23 cellular contexts compared by ENCODE assay signal in genomic region chr18:22564036-22564435, GRCh38.
A peak's percentile ranks its signal among the peaks of the same experiment; 100 is the strongest.
DNase-seq lines count a peak whose midpoint lies in the region; ATAC-seq, FAIRE-seq and TF ChIP-seq lines count a peak whose summit lies in the region.
"Had no signal": no experiment of that assay in that cellular context is flagged by ENCODE, and none has a peak within 500 bp of the region (broad histone marks: within the 10 kb centered on the region; RNA-seq: fewer than 3 reads in every experiment).

No MANE protein-coding gene starts in this region.

- DNase-seq in IMR-90 (peak; percentile 71), mammary epithelial cell (peak; percentile 56), hepatocyte (ENCODE audit: low spot score) (no peak), urothelium cell line (ENCODE audit: low spot score) (peak; percentile 45), SJCRH30 (no peak), NCI-H1092 (lab: John Stamatoyannopoulos, UW) (no peak)
- DNase-seq: activated CD4-positive, alpha-beta memory T cell treated with anti-CD3 and anti-CD28 coated beads for 36 hours; activated CD4-positive, CD25-positive, alpha-beta regulatory T cell; BE2C; colonic mucosa; DMS79 treated with DMSO at 0.1 percent for 48 hours; foreskin keratinocyte; Kasumi-1; left colon; natural killer cell; NCI-H146; NCI-H526; stimulated activated naive CD4-positive, alpha-beta T cell treated with Interleukin-2 at 50 U/mL for 16 hours; T-helper 9 cell; tibial artery had no signal

- H3K23ac ChIP-seq in IMR-90 (ENCODE audit: low read depth, low read length) = no peak overlapping the region

- no peak overlapping the region for H3K14ac ChIP-seq in IMR-90 (replicated peaks; ENCODE audit: low read depth, low read length)

- CTCF ChIA-PET in IMR-90 (lab: Yijun Ruan, JAX) = interaction anchor here (0.8 to 1.5 kb wide), 2 partner anchors 12 to 375 kb away, joined by 3 read pairs; no protein-coding TSS in a partner anchor
- CTCF ChIA-PET in mammary epithelial cell (lab: Charles Lee; ENCODE audit: low non-redundant PET) = no interaction called here

- no peak overlapping the region for H2AFZ ChIP-seq in IMR-90 (replicated peaks; ENCODE audit: low read length, poor library complexity)
- no peak overlapping the region for H2AFZ ChIP-seq in mammary epithelial cell (ENCODE audit: low read depth, low read length)
- H2AFZ ChIP-seq in hepatocyte = no peak overlapping the region

- H3K79me2 ChIP-seq in mammary epithelial cell (ENCODE audit: insufficient read depth, low read length) (no peaks in the 10 kb centered on the region), hepatocyte (peaks cover 24% of the 10 kb centered on the region)

- no peaks in the 10 kb centered on the region for H3K9me2 ChIP-seq in hepatocyte (replicated peaks; ENCODE audit: insufficient read depth)

- H2BK5ac ChIP-seq in IMR-90 (ENCODE audit: low read depth, low read length, poor library complexity, severe bottlenecking) = peak overlapping the region; percentile 56

- peak overlapping the region; percentile 66 for H3K4ac ChIP-seq in IMR-90 (ENCODE audit: low read depth, low read length)

- BruUV-seq in IMR-90 (replicated peaks; lab: Mats Ljungman, UMichigan) = no TSS peak
- no TSS peak for BruUV-seq in mammary epithelial cell (replicated peaks; lab: Mats Ljungman, UMichigan)

- no CpG with 5 or more reads among the region's 2 CpGs for WGBS in IMR-90 (ENCODE audit: extremely low coverage in 2 of 2, insufficient read length in 1 of 2), 2 experiments
- WGBS in mammary epithelial cell (ENCODE audit: low coverage, missing lambda C conversion rate) = 35% methylated on average over 2 of the region's 2 CpGs
- WGBS in hepatocyte (ENCODE audit: low lambda C conversion rate, missing lambda C conversion rate) = 52% methylated on average over 2 of the region's 2 CpGs

- peak overlapping the region; percentile 28; the same call in 1 of the 2 replicates for H3K18ac ChIP-seq in IMR-90 (ENCODE audit: low read depth, low read length)

- H2BK20ac ChIP-seq in IMR-90 (ENCODE audit: low read depth, low read length) = peak overlapping the region; percentile 55; the same call in 1 of the 2 replicates

- POLR2A ChIA-PET in IMR-90 (lab: Charles Lee; ENCODE audit: unreplicated experiment) = no interaction called here

- H3K9ac ChIP-seq in IMR-90 (ENCODE audit: low read depth, low read length) (no peak overlapping the region), mammary epithelial cell (ENCODE audit: insufficient read depth, low read length) (no peak overlapping the region)

- no peaks in the 10 kb centered on the region for H3K9me3 ChIP-seq in IMR-90 (ENCODE audit: control insufficient read depth, insufficient read depth, low read length)
- H3K9me3 ChIP-seq in mammary epithelial cell (replicated peaks; ENCODE audit: insufficient read depth, low read length) = no peaks in the 10 kb centered on the region
- H3K9me3 ChIP-seq in hepatocyte (ENCODE audit: low read depth) = no peaks in the 10 kb centered on the region
- no peaks in the 10 kb centered on the region for H3K9me3 ChIP-seq in SJCRH30 (replicated peaks)
- H3K9me3 ChIP-seq: BE2C, colonic mucosa, HAP-1, tibial artery had no signal

- no peak overlapping the region; the same call in 1 of the 2 replicates for H3K27ac ChIP-seq in IMR-90 (ENCODE audit: insufficient read depth, low read length)
- H3K27ac ChIP-seq in mammary epithelial cell (ENCODE audit: insufficient read depth, low read depth, low read length) = no peak overlapping the region
- H3K27ac ChIP-seq in hepatocyte = peak overlapping the region; percentile 69
- no peak overlapping the region for H3K27ac ChIP-seq in SJCRH30
- H3K27ac ChIP-seq: colonic mucosa, foreskin keratinocyte, RWPE1 had no signal

- H3K56ac ChIP-seq in IMR-90 (ENCODE audit: extremely low read depth, insufficient read depth, low read length) = no peak overlapping the region

- peak overlapping the region in 1 of 2 experiments; percentile 7; a peak in 1 of 4 replicates for H4K8ac ChIP-seq in IMR-90 (ENCODE audit: low read depth in 2 of 2, low read length in 2 of 2)

- H3K4me3 ChIP-seq in IMR-90 (ENCODE audit: insufficient read depth, low read depth, low read length) (no peak overlapping the region), mammary epithelial cell (replicated peaks in 1 of 3; ENCODE audit: insufficient read depth in 1 of 3, low read depth in 2 of 3, low read length in 3 of 3) (no peak overlapping the region), hepatocyte (no peak overlapping the region), SJCRH30 (no peak overlapping the region)
- H3K4me3 ChIP-seq: colonic mucosa, HAP-1, tibial artery had no signal

- H3K27me3 ChIP-seq in IMR-90 (ENCODE audit: control insufficient read depth, insufficient read depth, low read length) = no peaks in the 10 kb centered on the region; the same call in 1 of the 2 replicates
- no peaks in the 10 kb centered on the region for H3K27me3 ChIP-seq in mammary epithelial cell (ENCODE audit: insufficient read depth, low read length)
- no peaks in the 10 kb centered on the region for H3K27me3 ChIP-seq in hepatocyte
- H3K27me3 ChIP-seq in SJCRH30 = no peaks in the 10 kb centered on the region
- H3K27me3 ChIP-seq: BE2C, colonic mucosa, tibial artery had no signal

- no peaks in the 10 kb centered on the region for H3K79me1 ChIP-seq in IMR-90 (ENCODE audit: low read depth in 1 of 2, low read length in 2 of 2)

- H2BK120ac ChIP-seq in IMR-90 (ENCODE audit: low read depth, low read length) = peak overlapping the region; percentile 65

- no peaks in the 10 kb centered on the region for H3K36me3 ChIP-seq in IMR-90 (ENCODE audit: control insufficient read depth, insufficient read depth, low read length)
- H3K36me3 ChIP-seq in mammary epithelial cell (ENCODE audit: insufficient read depth, low read length) = no peaks in the 10 kb centered on the region
- no peaks in the 10 kb centered on the region for H3K36me3 ChIP-seq in hepatocyte (replicated peaks; ENCODE audit: insufficient read depth, low read depth)
- H3K36me3 ChIP-seq in SJCRH30 = no peaks in the 10 kb centered on the region
- H3K36me3 ChIP-seq: BE2C, colonic mucosa, HAP-1, tibial artery had no signal

- H4K20me1 ChIP-seq in IMR-90 (ENCODE audit: insufficient read depth, low read length) = no peaks in the 10 kb centered on the region
- H4K20me1 ChIP-seq in mammary epithelial cell (ENCODE audit: insufficient read depth, low read length) = no peaks in the 10 kb centered on the region
- H4K20me1 ChIP-seq in hepatocyte (ENCODE audit: insufficient read depth, poor library complexity, severe bottlenecking) = no peaks in the 10 kb centered on the region

- in situ Hi-C loops in IMR-90 (cut with MboI; ENCODE audit: low sequenced_read_pairs) (loop anchor here (5.0 to 10.0 kb wide), 2 partner anchors 392 to 659 kb away; no protein-coding TSS in a partner anchor), mammary epithelial cell (cut with MboI; ENCODE audit: low sequenced_read_pairs in 2 of 2) (loop anchor here (10.0 to 25.0 kb wide), 4 partner anchors 177 to 659 kb away; partner anchors contain the start of gene GATA6 (in 1 of the 2))

- FAIRE-seq in urothelium cell line (lab: Jason Lieb, UNC) = no peak

- H3K4me1 ChIP-seq in IMR-90 (ENCODE audit: control insufficient read depth, insufficient read depth, low read length) (peaks cover 6% of the 10 kb centered on the region), mammary epithelial cell (ENCODE audit: insufficient read depth, low read length) (peaks cover 28% of the 10 kb centered on the region), hepatocyte (ENCODE audit: insufficient read depth) (no peaks in the 10 kb centered on the region), SJCRH30 (no peaks in the 10 kb centered on the region)
- H3K4me1 ChIP-seq: colonic mucosa, HAP-1 had no signal

- TF ChIP-seq RAD21 in IMR-90 (IDR thresholded peaks at IDR 0.05; ENCODE audit: low read length) = no peak

- H2BK15ac ChIP-seq in IMR-90 (ENCODE audit: low read depth, low read length) = no peak overlapping the region; the same call in 2 of the 3 replicates

- TF ChIP-seq CTCF in IMR-90 (conservative IDR thresholded peaks at IDR 0.05; ENCODE audit: low read depth, low read length) = no peak
- TF ChIP-seq CTCF in mammary epithelial cell (conservative IDR thresholded peaks at IDR 0.05 in 1 of 2, IDR thresholded peaks at IDR 0.05 in 1 of 2; ENCODE audit: extremely low read depth in 1 of 2, insufficient read depth in 1 of 2, low read depth in 1 of 2, low read length in 2 of 2) = no peak
- no peak for TF ChIP-seq CTCF in hepatocyte (IDR thresholded peaks at IDR 0.05; ENCODE audit: poor library complexity)

- H4K5ac ChIP-seq in IMR-90 (ENCODE audit: low read depth, low read length) = peak overlapping the region; percentile 67; the same call in 1 of the 2 replicates

- H2AK5ac ChIP-seq in IMR-90 (ENCODE audit: low read depth, low read length) = no peak overlapping the region

- H2AK9ac ChIP-seq in IMR-90 (replicated peaks; ENCODE audit: low read depth, low read length, poor library complexity) = no peak overlapping the region

- no peak for ATAC-seq in IMR-90 (ENCODE audit: low read depth)
- ATAC-seq in GM18502 (IDR thresholded peaks at IDR 0.05; ENCODE audit: poor library complexity, unreplicated experiment) = no peak
- ATAC-seq: foreskin keratinocyte, natural killer cell had no signal

- no peak for TF ChIP-seq POLR2A in IMR-90 (IDR thresholded peaks at IDR 0.05; ENCODE audit: low read depth, low read length)

- intact Hi-C loops in IMR-90 (cut with micrococcal nuclease) = loop anchor here (5.0 kb wide), 3 partner anchors 187 to 667 kb away; no protein-coding TSS in a partner anchor
- intact Hi-C loops in mammary epithelial cell (cut with micrococcal nuclease) = loop anchor here (5.0 to 10.0 kb wide), 7 partner anchors 97 to 607 kb away; no protein-coding TSS in a partner anchor

- no peak overlapping the region for H4K91ac ChIP-seq in IMR-90 (ENCODE audit: insufficient read depth, low read depth, low read length)

- dilution Hi-C loops in IMR-90 (cut with HindIII; ENCODE audit: low sequenced_read_pairs, unreplicated experiment) (no loop called here), mammary epithelial cell (cut with HindIII; ENCODE audit: low sequenced_read_pairs) (loop anchor here (5.0 to 10.0 kb wide), 3 partner anchors 97 to 352 kb away; no protein-coding TSS in a partner anchor)

- H3K9me1 ChIP-seq in IMR-90 (ENCODE audit: insufficient read depth, low read length) = no peaks in the 10 kb centered on the region

- H3K4me2 ChIP-seq in IMR-90 (ENCODE audit: low read depth, low read length) (peak overlapping the region; percentile 39; the same call in 1 of the 2 replicates), mammary epithelial cell (ENCODE audit: insufficient read depth, low read depth, low read length) (no peak overlapping the region), hepatocyte (peak overlapping the region; percentile 30)

TF ChIP-seq in IMR-90, 13 proteins besides CTCF, POLR2A, EP300 and RAD21:
- TF ChIP-seq CHD1 (IDR thresholded peaks at IDR 0.05; ENCODE audit: low read depth, low read length) (no peak), RCOR1 (IDR thresholded peaks at IDR 0.05; ENCODE audit: insufficient replicate concordance, low read length) (no peak)

Comparison
In these comparisons a context has a peak if more than half of its experiments do, and no peak if none do; other contexts are left out.
1. DNase-seq: peak in IMR-90 (single experiment), mammary epithelial cell (single experiment) and urothelium cell line (single experiment); none in hepatocyte (single experiment), SJCRH30 (0 of 2) and NCI-H1092 (single experiment).